ENCODE assay signal across 8 cellular contexts in genomic region chr12:121799842-121800693, GRCh38. TPM values are rescaled to one million over a fixed set of nuclear protein-coding genes. Genes with fewer than 3 reads are reported as not detected.
A peak's percentile ranks its signal among the peaks of the same experiment; 100 is the strongest.
DNase-seq lines count a peak whose midpoint lies in the region; ATAC-seq, FAIRE-seq and TF ChIP-seq lines count a peak whose summit lies in the region.

No MANE protein-coding gene starts in this region.

- no peaks in the 10 kb centered on the region for H3K27me3 Mint-ChIP-seq in nephron progenitor cell (ENCODE audit: low read depth, poor library complexity)

- H3K4me3 Mint-ChIP-seq in nephron progenitor cell: peak overlapping the region; percentile 86

- FAIRE-seq in GM12892 (lab: Jason Lieb, UNC): peak; percentile 50

- H3K36me3 ChIP-seq in testis (ENCODE audit: low read depth, missing control alignments): no peaks in the 10 kb centered on the region

- H3K9me3 ChIP-seq in testis: no peaks in the 10 kb centered on the region

- H3K4me1 Mint-ChIP-seq in nephron progenitor cell: peaks cover 49% of the 10 kb centered on the region

- TF ChIP-seq CTCF in foreskin fibroblast (IDR thresholded peaks at IDR 0.05; ENCODE audit: low read depth, low read length) (no peak), nephron progenitor cell (IDR thresholded peaks at IDR 0.05) (no peak), testis (IDR thresholded peaks at IDR 0.05) (no peak)

- H3K4me1 ChIP-seq in testis: peaks cover 62% of the 10 kb centered on the region

- H3K27ac Mint-ChIP-seq in nephron progenitor cell: peak overlapping the region; percentile 96

- intact Hi-C loops in testis (cut with DNase I; ENCODE audit: low total_unique reads): no loop called here

- H3K36me3 Mint-ChIP-seq in nephron progenitor cell (ENCODE audit: low read depth): peaks cover 4% of the 10 kb centered on the region

- no peak for ATAC-seq in HG03571 (IDR thresholded peaks at IDR 0.05; ENCODE audit: unreplicated experiment)

- H3K27me3 ChIP-seq in testis: no peaks in the 10 kb centered on the region

- peak; percentile 40; the same call in 1 of the 2 replicates for TF ChIP-seq POLR2A in GM12892 (IDR thresholded peaks at IDR 0.05; ENCODE audit: low read depth, low read length)
- TF ChIP-seq POLR2A in testis (IDR thresholded peaks at IDR 0.05): no peak

- H3K27ac ChIP-seq in testis: peak overlapping the region; percentile 99

- no peaks in the 10 kb centered on the region for H3K9me3 Mint-ChIP-seq in nephron progenitor cell

- DNase-seq in GM12892 (ENCODE audit: insufficient read length): peak; percentile 78
- DNase-seq in HUDEP-2 (lab: John Stamatoyannopoulos, UW; ENCODE audit: unreplicated experiment in 76 of 76): peak in 74 of 76 experiments; percentile 21 to 89 (median 74)
- DNase-seq in RKO (ENCODE audit: low spot score): peak; percentile 88
- peak; percentile 34 to 72 (median 44) for DNase-seq in activated naive CD4-positive, alpha-beta T cell (lab: John Stamatoyannopoulos, UW)
- DNase-seq in foreskin fibroblast: peak; percentile 94 to 97
- DNase-seq in nephron progenitor cell: peak; percentile 70
- peak; percentile 88 for DNase-seq in testis

- WGBS in testis, 2 donors: 0% methylated on average over 1 to 74 of the region's 84 CpGs

- H3K4me3 ChIP-seq in foreskin fibroblast (ENCODE audit: low read depth in 1 of 2, low read length in 2 of 2) (peak overlapping the region; percentile 51 to 66), testis (peak overlapping the region; percentile 79 to 87)

RNA-seq across cellular contexts. Expression of gene SETD1B, which starts 3.7 kb away (rescaled TPM):
- 2.1 TPM for polyA plus RNA-seq in GM12892 (2012; ENCODE audit: missing spikeins)
- total RNA-seq in testis: 10 to 100 TPM; 23.1 to 23.3 TPM
- 18.9 TPM for polyA plus RNA-seq in testis (ENCODE audit: insufficient read depth, low read depth, low replicate concordance)

RNA-seq across cellular contexts. Expression of gene RHOF, which starts 6.6 kb away (rescaled TPM):
- polyA plus RNA-seq in GM12892 (2012; ENCODE audit: missing spikeins): 32.0 TPM
- total RNA-seq in testis: 10 to 100 TPM; 18.0 to 20.5 TPM
- polyA plus RNA-seq in testis (ENCODE audit: insufficient read depth, low read depth, low replicate concordance): 16.9 TPM

RNA-seq across cellular contexts. Expression of gene HPD, which starts 58.6 kb away (rescaled TPM):
- polyA plus RNA-seq in GM12892 (2012; ENCODE audit: missing spikeins): not detected
- total RNA-seq in testis: 10 to 100 TPM in 1 of 2 donors, 1 to 10 TPM in 1; 5.9 to 10.6 TPM
- 11.6 TPM for polyA plus RNA-seq in testis (ENCODE audit: insufficient read depth, low read depth, low replicate concordance)

Comparison
In these comparisons a context has a peak if more than half of its experiments do, and no peak if none do; other contexts are left out.
1. DNase-seq: peak in every context shown above with its lines; median percentile 96 in foreskin fibroblast; 88 in RKO; 88 in testis; 78 in GM12892; 74 in HUDEP-2; 70 in nephron progenitor cell; 44 in activated naive CD4-positive, alpha-beta T cell.